Comparison of ENCODE assay signal across 11 cellular contexts in genomic region chr16:80971814-80972213, GRCh38. TPM values are rescaled to one million over a fixed set of nuclear protein-coding genes. Genes with fewer than 3 reads are reported as not detected.
DNase-seq lines count a peak whose midpoint lies in the region; ATAC-seq, FAIRE-seq and TF ChIP-seq lines count a peak whose summit lies in the region.
"Had no signal": no experiment of that assay in that cellular context is flagged by ENCODE, and none has a peak within 500 bp of the region (broad histone marks: within the 10 kb centered on the region; RNA-seq: fewer than 3 reads in every experiment).

No MANE protein-coding gene starts in this region.

- no peaks in the 10 kb centered on the region for H3K9me3 ChIP-seq in WERI-Rb-1 (ENCODE audit: severe bottlenecking)

- no peak for FAIRE-seq in frontal cortex (lab: Jason Lieb, UNC)

- no peak overlapping the region for H3K4me3 ChIP-seq in WERI-Rb-1 (ENCODE audit: low read depth, low read length)

- no peaks in the 10 kb centered on the region for H3K27me3 ChIP-seq in WERI-Rb-1 (ENCODE audit: insufficient read depth, low read depth, severe bottlenecking)

- DNase-seq in GM13977 (ENCODE audit: low spot score) (peak; percentile 31), WERI-Rb-1 (peak; percentile 64), frontal cortex (ENCODE audit: low spot score in 2 of 2) (no peak), GM13976 (ENCODE audit: low spot score) (no peak), cerebellar nuclear complex (lab: John Stamatoyannopoulos, UW) (no peak)
- DNase-seq: activated CD4-positive, CD25-positive, alpha-beta regulatory T cell treated with anti-CD3 and anti-CD28 coated beads, Interleukin-2, amount 50 U/mL, for 72 hours; Calu3; NCI-H1417 had no signal

- H3K36me3 ChIP-seq in WERI-Rb-1, result no peaks in the 10 kb centered on the region

- in situ Hi-C loops in GM13977 (cut with MboI; ENCODE audit: low pct_unique_long_range_greater_than_20kb, low sequenced_read_pairs, unreplicated experiment) (no loop called here), GM13976 (cut with MboI; ENCODE audit: low sequenced_read_pairs, unreplicated experiment) (no loop called here)

- TF ChIP-seq CTCF in GM13977 (IDR thresholded peaks at IDR 0.05; ENCODE audit: extremely low read depth, insufficient read depth, missing control alignments) (no peak), WERI-Rb-1 (IDR thresholded peaks at IDR 0.05; ENCODE audit: low read depth, low read length) (no peak), GM13976 (IDR thresholded peaks at IDR 0.05; ENCODE audit: borderline replicate concordance, control extremely low read depth, extremely low read depth, insufficient read depth, missing control alignments) (no peak)

- ATAC-seq in GM19467 (IDR thresholded peaks at IDR 0.05; ENCODE audit: unreplicated experiment) (peak; percentile 68), HG03095 (IDR thresholded peaks at IDR 0.05; ENCODE audit: unreplicated experiment) (peak; percentile 74), GM19328 (IDR thresholded peaks at IDR 0.05; ENCODE audit: unreplicated experiment) (no peak)

- peak overlapping the region; percentile 50; the same call in 1 of the 2 replicates for H3K27ac ChIP-seq in WERI-Rb-1

RNA-seq across cellular contexts. Expression of gene CMC2, which starts 34.9 kb away (rescaled TPM):
- 37.9 TPM for total RNA-seq in frontal cortex

RNA-seq across cellular contexts. Expression of gene CENPN, which starts 35.2 kb away (rescaled TPM):
- 4.5 TPM for total RNA-seq in frontal cortex

Comparison
In these comparisons a context has a peak if more than half of its experiments do, and no peak if none do; other contexts are left out.
1. DNase-seq: peak in GM13977 (single experiment) and WERI-Rb-1 (single experiment); none in frontal cortex (0 of 2), GM13976 (single experiment) and cerebellar nuclear complex (0 of 2).